In genomic region chr2:17960925-17961324, GRCh38 we compare ENCODE assay signal across 20 cellular contexts.
"Had no signal": no experiment of that assay in that cellular context is flagged by ENCODE, and none has a peak within 500 bp of the region (broad histone marks: within the 10 kb centered on the region; RNA-seq: fewer than 3 reads in every experiment).

No MANE protein-coding gene starts in this region.

- H3K4me3 ChIP-seq: dorsolateral prefrontal cortex, ovary, psoas muscle, sigmoid colon, stomach, thyroid gland had no signal

- ATAC-seq: naive thymus-derived CD8-positive, alpha-beta T cell; psoas muscle; right cardiac atrium; stimulated activated effector memory CD8-positive, alpha-beta T cell treated with anti-CD3 and anti-CD28 coated beads, Interleukin-12 subunit alpha, Interleukin-12 subunit beta, amount 100 ng/mL, for 72 hours had no signal

- H3K27me3 ChIP-seq: dorsolateral prefrontal cortex, ovary, sigmoid colon, stomach, thyroid gland had no signal

- H3K27ac ChIP-seq: dorsolateral prefrontal cortex, ovary, psoas muscle, sigmoid colon, stomach, thyroid gland had no signal

- H3K4me1 ChIP-seq: psoas muscle, sigmoid colon, stomach, thyroid gland had no signal

- H3K36me3 ChIP-seq: ovary, sigmoid colon, stomach, thyroid gland had no signal

- H3K9me3 ChIP-seq: ovary, psoas muscle, sigmoid colon, stomach, thyroid gland had no signal

- DNase-seq: dorsolateral prefrontal cortex; effector CD4-positive, alpha-beta T cell; hypothalamus; immature natural killer cell; mammary epithelial cell; naive thymus-derived CD8-positive, alpha-beta T cell; nephron progenitor cell; occipital lobe; ovary; posterior cingulate gyrus; psoas muscle; right cardiac atrium; sigmoid colon; stimulated activated CD4-positive, alpha-beta T cell treated with anti-CD3 and anti-CD28 coated beads, Interleukin-2, amount 100 ng/mL, for 24 hours; stimulated activated CD4-positive, alpha-beta T cell treated with anti-CD3 and anti-CD28 coated beads, Interleukin-4, amount 100 ng/mL, for 24 hours; stimulated activated naive CD4-positive, alpha-beta T cell treated with Interleukin-2 at 50 U/mL for 16 hours; stomach; thyroid gland; trophoblast cell had no signal
